27 cellular contexts compared by ENCODE assay signal in genomic region chr17:11612956-11613355, GRCh38. TPM values are rescaled to one million over a fixed set of nuclear protein-coding genes. Genes with fewer than 3 reads are reported as not detected.
DNase-seq lines count a peak whose midpoint lies in the region; FAIRE-seq and TF ChIP-seq lines count a peak whose summit lies in the region.
"Had no signal": no experiment of that assay in that cellular context is flagged by ENCODE, and none has a peak within 500 bp of the region (broad histone marks: within the 10 kb centered on the region; RNA-seq: fewer than 3 reads in every experiment).

No MANE protein-coding gene starts in this region.

- H3K9me3 ChIP-seq in H1 (ENCODE audit: insufficient read depth in 2 of 2, low read depth in 1 of 2, low read length in 1 of 2), result no peaks in the 10 kb centered on the region
- H3K9me3 ChIP-seq in testis, result no peaks in the 10 kb centered on the region
- H3K9me3 ChIP-seq: BE2C, BLaER1 had no signal

- H3K27ac ChIP-seq in VCaP (peak overlapping the region; percentile 76; the same call in 1 of the 2 replicates), H1 (ENCODE audit: low read depth, low read length) (no peak overlapping the region), testis (no peak overlapping the region)
- H3K27ac ChIP-seq: BLaER1 had no signal

- no peak overlapping the region for H4K91ac ChIP-seq in H1 (replicated peaks; ENCODE audit: insufficient read length, low read length)

- CTCF ChIA-PET in H1 (lab: Charles Lee; ENCODE audit: partially characterized antibody), result interaction anchor here (0.8 to 1.7 kb wide), 5 partner anchors 9 to 737 kb away, joined by 3 to 4 read pairs (median 3); no protein-coding TSS in a partner anchor

- no peaks in the 10 kb centered on the region for H3K79me2 ChIP-seq in H1 (ENCODE audit: control insufficient read depth in 1 of 2, insufficient read depth in 2 of 2, low read length in 2 of 2)

- WGBS in H1 (ENCODE audit: extremely low coverage in 1 of 2, insufficient coverage in 1 of 2, insufficient read length in 1 of 2, insufficient replicate concordance in 2 of 2, low coverage in 1 of 2, low lambda C conversion rate in 2 of 2, missing lambda C conversion rate in 1 of 2), 2 experiments, result 78% methylated on average over 2 of the region's 2 CpGs; no CpG with 5 or more reads in 1 of the 2 experiments
- WGBS in testis, 2 donors, result 34 to 46% methylated on average over 2 of the region's 2 CpGs

- H2BK5ac ChIP-seq in H1 (ENCODE audit: low read depth, low read length), result no peak overlapping the region

- H3K27me3 ChIP-seq in H1 (replicated peaks in 1 of 4; ENCODE audit: control insufficient read depth in 3 of 4, extremely low read depth in 1 of 4, insufficient read depth in 3 of 4, low read length in 3 of 4) (no peaks in the 10 kb centered on the region), testis (no peaks in the 10 kb centered on the region)
- H3K27me3 ChIP-seq: BE2C, BLaER1 had no signal

- no peak for TF ChIP-seq EP300 in H1 (IDR thresholded peaks at IDR 0.05; ENCODE audit: borderline replicate concordance in 1 of 2, low read depth in 2 of 2, low read length in 2 of 2)

- H3K79me1 ChIP-seq in H1 (ENCODE audit: low read depth, low read length), result no peaks in the 10 kb centered on the region

- no peak overlapping the region for H2AK5ac ChIP-seq in H1 (ENCODE audit: low read depth, low read length)

- H3K23ac ChIP-seq in H1 (ENCODE audit: insufficient read length), result no peak overlapping the region

- DNase-seq in H1 (ENCODE audit: low read depth in 1 of 2, low spot score in 2 of 2), result no peak
- DNase-seq in testis, result peak; percentile 71
- no peak for DNase-seq in NCI-H345 (lab: John Stamatoyannopoulos, UW)
- DNase-seq in glomerular visceral epithelial cell (ENCODE audit: extremely low spot score), result no peak
- DNase-seq: 8988T; ACHN; BE2C; C1 segment of cervical spinal cord; CD4-positive, alpha-beta memory T cell; CD4-positive, CD25-positive, alpha-beta regulatory T cell; CD8-positive, alpha-beta memory T cell; COR-L47; DMS153; DMS53; DMS79; DND-41; EL; GDM1 had no signal

- no peak overlapping the region for H2BK120ac ChIP-seq in H1 (replicated peaks; ENCODE audit: low read depth, low read length)

- no peak overlapping the region for H3K4ac ChIP-seq in H1 (replicated peaks; ENCODE audit: insufficient read length, low read depth, low read length)

- TF ChIP-seq CTCF in VCaP (conservative IDR thresholded peaks at IDR 0.05) (no peak), H1 (IDR thresholded peaks at IDR 0.05; ENCODE audit: control extremely low read depth in 1 of 3, insufficient read depth in 1 of 3, low read depth in 1 of 3, low read length in 3 of 3) (no peak), testis (IDR thresholded peaks at IDR 0.05) (no peak)

- H3K18ac ChIP-seq in H1 (ENCODE audit: extremely low read depth, low read length), result no peak overlapping the region

- H3K4me1 ChIP-seq in H1 (replicated peaks in 1 of 4; ENCODE audit: control insufficient read depth in 3 of 4, insufficient read depth in 4 of 4, low read length in 3 of 4) (no peaks in the 10 kb centered on the region; a peak in 1 of 7 replicates), testis (peaks cover 13% of the 10 kb centered on the region)
- H3K4me1 ChIP-seq: BE2C, BLaER1 had no signal

- H3K23me2 ChIP-seq in H1 (ENCODE audit: low read depth, low read length), result no peaks in the 10 kb centered on the region

- intact Hi-C loops in testis (cut with DNase I; ENCODE audit: low total_unique reads), result no loop called here

- no peak overlapping the region for H3K56ac ChIP-seq in H1 (replicated peaks; ENCODE audit: insufficient read length, low read depth, low read length)

- H3K36me3 ChIP-seq in H1 (ENCODE audit: control insufficient read depth in 2 of 4, insufficient read depth in 4 of 4, low read length in 3 of 4) (no peaks in the 10 kb centered on the region), testis (ENCODE audit: low read depth, missing control alignments) (no peaks in the 10 kb centered on the region)
- H3K36me3 ChIP-seq: BE2C, BLaER1 had no signal

- H2BK20ac ChIP-seq in H1 (ENCODE audit: low read length), result no peak overlapping the region

- FAIRE-seq in H1 (lab: Jason Lieb, UNC), result no peak
- FAIRE-seq: A204.1, GM12878, GM12892, GM18507 had no signal

- no peak overlapping the region for H3K14ac ChIP-seq in H1 (ENCODE audit: insufficient read length)

- no peak overlapping the region for H2BK12ac ChIP-seq in H1 (ENCODE audit: low read depth, low read length)

- no peak overlapping the region for H3K4me3 ChIP-seq in H1 (ENCODE audit: extremely low read depth in 1 of 4, insufficient read depth in 2 of 4, low read depth in 3 of 4, low read length in 4 of 4)
- no peak overlapping the region for H3K4me3 ChIP-seq in testis
- H3K4me3 ChIP-seq: BLaER1, GM12878 had no signal

- peak overlapping the region; percentile 25; the same call in 1 of the 2 replicates for H2AFZ ChIP-seq in H1 (ENCODE audit: low read length)

- TF ChIP-seq RAD21 in H1 (IDR thresholded peaks at IDR 0.05 in 1 of 2, conservative IDR thresholded peaks at IDR 0.05 in 1 of 2; ENCODE audit: low read depth in 2 of 2, low read length in 2 of 2), result no peak

- no peak for TF ChIP-seq POLR2A in H1 (IDR thresholded peaks at IDR 0.05; ENCODE audit: control extremely low read depth in 1 of 2, low read depth in 2 of 2, low read length in 2 of 2)
- TF ChIP-seq POLR2A in testis (IDR thresholded peaks at IDR 0.05), result no peak

- H4K20me1 ChIP-seq in H1 (replicated peaks in 1 of 2; ENCODE audit: control insufficient read depth in 1 of 2, insufficient read depth in 2 of 2, low read length in 2 of 2), result no peaks in the 10 kb centered on the region
- H4K20me1 ChIP-seq: BLaER1 had no signal

- POLR2A ChIA-PET in H1 (lab: Charles Lee; ENCODE audit: partially characterized antibody), result no interaction called here

- no peak overlapping the region; a peak in 1 of 7 replicates for H3K9ac ChIP-seq in H1 (replicated peaks in 1 of 4; ENCODE audit: extremely low read depth in 1 of 4, low read depth in 3 of 4, low read length in 3 of 4)
- H3K9ac ChIP-seq: BLaER1 had no signal

- H4K5ac ChIP-seq in H1 (ENCODE audit: insufficient read length, low read depth, low read length), result no peak overlapping the region

- H2BK15ac ChIP-seq in H1 (ENCODE audit: low read length), result no peak overlapping the region

- no peak overlapping the region for H4K8ac ChIP-seq in H1 (ENCODE audit: extremely low read depth, insufficient read depth, low read length)

- no peak overlapping the region for H3K4me2 ChIP-seq in H1 (ENCODE audit: insufficient read depth in 1 of 2, low read depth in 2 of 2, low read length in 2 of 2)
- H3K4me2 ChIP-seq: BLaER1 had no signal

TF ChIP-seq in H1, 55 proteins besides CTCF, POLR2A, EP300 and RAD21:
- no peak for TF ChIP-seq KDM5A (IDR thresholded peaks at IDR 0.05; ENCODE audit: low read length)
- TF ChIP-seq CREB1 (IDR thresholded peaks at IDR 0.05), result no peak
- no peak for TF ChIP-seq SAP30 (IDR thresholded peaks at IDR 0.05; ENCODE audit: insufficient read depth, insufficient replicate concordance, low read length)
- no peak for TF ChIP-seq USF2 (IDR thresholded peaks at IDR 0.05; ENCODE audit: low read length)
- TF ChIP-seq CBX5 (IDR thresholded peaks at IDR 0.05; ENCODE audit: low read depth, low read length), result no peak
- TF ChIP-seq EGR1 (IDR thresholded peaks at IDR 0.05; ENCODE audit: borderline replicate concordance, low read depth, low read length), result no peak
- TF ChIP-seq CEBPB (IDR thresholded peaks at IDR 0.05; ENCODE audit: low read depth, low read length), result no peak
- no peak for TF ChIP-seq HDAC6 (IDR thresholded peaks at IDR 0.05; ENCODE audit: low read depth, low read length)
- no peak for TF ChIP-seq GABPA (IDR thresholded peaks at IDR 0.05; ENCODE audit: borderline replicate concordance, insufficient read depth, low read length)
- no peak for TF ChIP-seq E2F6 (IDR thresholded peaks at IDR 0.05)
TF ChIP-seq in H1: peak in this region for 0.

RNA-seq across cellular contexts. Expression of gene DNAH9, which starts 14.7 kb away (rescaled TPM):
- 0.65 and 0.86 TPM in 2 replicates for total RNA-seq in H1 (2021; fragmentation: NEBNext Ultra II Directional; extraction: Animal tissue kit (Norgen Biotek cat#: 25700))
- 0.19 and 0.21 TPM in 2 replicates for polyA plus RNA-seq in H1 (2011; rRNA removed)
- 0.17 TPM for polyA plus RNA-seq in H1 (2011; cell fraction: cytosol; rRNA removed)
- polyA plus RNA-seq in H1 (2011; cell fraction: nucleus; rRNA removed), result 0.29 TPM
- 0.13 to 0.59 TPM (median 0.18 TPM) in 4 replicates for polyA plus RNA-seq in H1 (2012, experiment 1 of 2)
- 0.68 TPM for polyA plus RNA-seq in H1 (2012, experiment 2 of 2)
- 0.34 TPM for polyA plus RNA-seq in H1 (2013, experiment 1 of 2)
- polyA plus RNA-seq in H1 (2013, experiment 2 of 2), result 0.66 TPM
- polyA minus RNA-seq in H1 (2011; rRNA and poly(A)+ RNA removed), result 0.69 and 1.5 TPM in 2 replicates
- 0.15 TPM for polyA minus RNA-seq in H1 (2011; cell fraction: cytosol; rRNA and poly(A)+ RNA removed)
- 0.40 TPM for polyA minus RNA-seq in H1 (2011; cell fraction: nucleus; rRNA and poly(A)+ RNA removed)
- 10 to 100 TPM; 15.4 to 19.4 TPM for total RNA-seq in testis
- 22.9 TPM for polyA plus RNA-seq in testis (ENCODE audit: insufficient read depth, low read depth, low replicate concordance)
- total RNA-seq: CD4-positive, alpha-beta memory T cell; CD4-positive, CD25-positive, alpha-beta regulatory T cell; CD8-positive, alpha-beta memory T cell; G401 had no signal
- polyA plus RNA-seq: AG04450; CD14-positive monocyte; CD4-positive, alpha-beta memory T cell; CD4-positive, CD25-positive, alpha-beta regulatory T cell; CD8-positive, alpha-beta memory T cell had no signal
